2 cellular contexts compared by ENCODE assay signal in genomic region chr5:114176356-114176755, GRCh38.
A peak's percentile ranks its signal among the peaks of the same experiment; 100 is the strongest.
TF ChIP-seq lines count a peak whose summit lies in the region.

No MANE protein-coding gene starts in this region.

TF ChIP-seq in endothelial cell of umbilical vein, 7 proteins besides CTCF, POLR2A, EP300 and RAD21 (continued from another document):
- TF ChIP-seq POLR2AphosphoS5 (IDR thresholded peaks at IDR 0.05; ENCODE audit: insufficient read depth, low read depth, low read length) (no peak), JUN (IDR thresholded peaks at IDR 0.05; ENCODE audit: borderline replicate concordance, insufficient read depth, insufficient read length, low read depth) (peak; percentile 72)

TF ChIP-seq in HepG2, 621 proteins besides CTCF, POLR2A, EP300 and RAD21 (continued from another document):
- TF ChIP-seq RCOR2 (CRISPR knock-in tag; IDR thresholded peaks at IDR 0.05) (no peak), ZNF530 (CRISPR knock-in tag; IDR thresholded peaks at IDR 0.05; ENCODE audit: low read depth) (no peak), FOXA1 (IDR thresholded peaks at IDR 0.05) (no peak), FOXA1 (CRISPR knock-in tag; IDR thresholded peaks at IDR 0.05) (no peak), GZF1 (CRISPR knock-in tag; IDR thresholded peaks at IDR 0.05) (no peak)
TF ChIP-seq in HepG2: peak in this region for 0.
